In genomic region chr2:168346725-168347477, GRCh38 we compare ENCODE assay signal across 8 cellular contexts.
DNase-seq lines count a peak whose midpoint lies in the region; ATAC-seq and TF ChIP-seq lines count a peak whose summit lies in the region.

No MANE protein-coding gene starts in this region.

- H3K9me3 Mint-ChIP-seq in endothelial cell (ENCODE audit: unreplicated experiment): peaks cover 5% of the 10 kb centered on the region

- H3K27ac Mint-ChIP-seq in endothelial cell (ENCODE audit: unreplicated experiment): peak overlapping the region; percentile 70

- peak; percentile 92 for TF ChIP-seq CTCF in endothelial cell (IDR thresholded peaks at IDR 0.05; ENCODE audit: unreplicated experiment)
- peak; percentile 69 for TF ChIP-seq CTCF in mucosa of descending colon (IDR thresholded peaks at IDR 0.05)

- H3K4me3 ChIP-seq in mucosa of descending colon: no peak overlapping the region

- no peaks in the 10 kb centered on the region for H3K36me3 ChIP-seq in mucosa of descending colon (ENCODE audit: low read depth)

- DNase-seq in AML-193 (lab: John Stamatoyannopoulos, UW) (peak; percentile 69 to 76), NCI-H748 treated with DMSO at 0.1 percent for 48 hours (lab: John Stamatoyannopoulos, UW) (peak; percentile 83), endothelial cell (ENCODE audit: low spot score) (peak; percentile 78), mucosa of descending colon (peak in 2 of 3 donors; percentile 60 to 86)
- DNase-seq in activated CD8-positive, alpha-beta memory T cell treated with anti-CD3 and anti-CD28 coated beads for 48 hours (ENCODE audit: low read depth in 2 of 3, low spot score in 2 of 3): peak; percentile 10 to 29 (median 20)
- peak; percentile 18 to 49 for DNase-seq in stimulated activated CD8-positive, alpha-beta memory T cell treated with anti-CD3 and anti-CD28 coated beads, Interleukin-2, amount 100 ng/mL, for 48 hours (ENCODE audit: low read depth in 2 of 2)

- peak overlapping the region; percentile 42 for H3K4me3 Mint-ChIP-seq in endothelial cell (ENCODE audit: unreplicated experiment)

- H3K36me3 Mint-ChIP-seq in endothelial cell (ENCODE audit: low read depth, unreplicated experiment): no peaks in the 10 kb centered on the region

- no peaks in the 10 kb centered on the region for H3K27me3 Mint-ChIP-seq in endothelial cell (ENCODE audit: unreplicated experiment)

- no peaks in the 10 kb centered on the region for H3K4me1 ChIP-seq in mucosa of descending colon (ENCODE audit: low read depth)

- H3K4me1 Mint-ChIP-seq in endothelial cell (ENCODE audit: unreplicated experiment): peaks cover 15% of the 10 kb centered on the region

- ATAC-seq in GM19025 (IDR thresholded peaks at IDR 0.05; ENCODE audit: low read depth, unreplicated experiment) (peak; percentile 66), HG03378 (IDR thresholded peaks at IDR 0.05; ENCODE audit: unreplicated experiment) (peak; percentile 77), mucosa of descending colon (peak; percentile 77)

- H3K9me3 ChIP-seq in mucosa of descending colon: no peaks in the 10 kb centered on the region

- intact Hi-C loops in mucosa of descending colon (cut with DNase I, micrococcal nuclease): loop anchor here (5.0 to 10.0 kb wide), 3 partner anchors 340 to 568 kb away; no protein-coding TSS in a partner anchor

Comparison
In these comparisons a context has a peak if more than half of its experiments do, and no peak if none do; other contexts are left out.
1. DNase-seq: peak in every context shown above with its lines; median percentile 83 in NCI-H748 treated with DMSO at 0.1 percent for 48 hours; 78 in endothelial cell; 73 in mucosa of descending colon; 72 in AML-193; 34 in stimulated activated CD8-positive, alpha-beta memory T cell treated with anti-CD3 and anti-CD28 coated beads, Interleukin-2, amount 100 ng/mL, for 48 hours; 20 in activated CD8-positive, alpha-beta memory T cell treated with anti-CD3 and anti-CD28 coated beads for 48 hours.